In genomic region chr21:39670741-39671140, GRCh38 we compare ENCODE assay signal across 26 cellular contexts. TPM values are rescaled to one million over a fixed set of nuclear protein-coding genes. Genes with fewer than 3 reads are reported as not detected.
A peak's percentile ranks its signal among the peaks of the same experiment; 100 is the strongest.
DNase-seq lines count a peak whose midpoint lies in the region; ATAC-seq and TF ChIP-seq lines count a peak whose summit lies in the region.
"Had no signal": no experiment of that assay in that cellular context is flagged by ENCODE, and none has a peak within 500 bp of the region (broad histone marks: within the 10 kb centered on the region; RNA-seq: fewer than 3 reads in every experiment).

No MANE protein-coding gene starts in this region.

- no peaks in the 10 kb centered on the region for H3K36me3 Mint-ChIP-seq in mesothelial cell of epicardium

- no peak overlapping the region for H3K27ac ChIP-seq in right cardiac atrium (ENCODE audit: low read length)
- H3K27ac ChIP-seq: coronary artery, RWPE1, spleen had no signal

- peaks cover 46% of the 10 kb centered on the region for H3K4me1 Mint-ChIP-seq in mesothelial cell of epicardium
- H3K4me1 Mint-ChIP-seq: activated naive CD8-positive, alpha-beta T cell treated with anti-CD3 and anti-CD28 coated beads, Interleukin-2, amount 50 U/mL, for 24 hours had no signal

- WGBS in right cardiac atrium: 83% methylated on average over 2 of the region's 2 CpGs

- H3K27me3 ChIP-seq in right cardiac atrium (ENCODE audit: control insufficient read depth, insufficient read depth): no peaks in the 10 kb centered on the region
- H3K27me3 ChIP-seq: breast epithelium, thyroid gland had no signal

- H3K4me1 ChIP-seq in right cardiac atrium (ENCODE audit: control insufficient read depth, insufficient read depth, low read length): no peaks in the 10 kb centered on the region
- H3K4me1 ChIP-seq: breast epithelium, spleen had no signal

- no peaks in the 10 kb centered on the region for H3K27me3 Mint-ChIP-seq in mesothelial cell of epicardium (ENCODE audit: low read depth)
- H3K27me3 Mint-ChIP-seq: activated naive CD8-positive, alpha-beta T cell treated with anti-CD3 and anti-CD28 coated beads, Interleukin-2, amount 50 U/mL, for 24 hours had no signal

- no peak for TF ChIP-seq CTCF in mesothelial cell of epicardium (IDR thresholded peaks at IDR 0.05; ENCODE audit: unreplicated experiment)

- no peak overlapping the region for H3K4me3 ChIP-seq in right cardiac atrium (ENCODE audit: low read length)
- H3K4me3 ChIP-seq: breast epithelium, coronary artery, lung, spleen, thyroid gland had no signal

- intact Hi-C loops in right cardiac atrium (cut with DNase I): no loop called here

- peak overlapping the region; percentile 27 for H3K27ac Mint-ChIP-seq in mesothelial cell of epicardium
- H3K27ac Mint-ChIP-seq: activated naive CD8-positive, alpha-beta T cell treated with anti-CD3 and anti-CD28 coated beads, Interleukin-2, amount 50 U/mL, for 24 hours had no signal

- DNase-seq in DMS 273 treated with DMSO at 0.1 percent for 48 hours (lab: John Stamatoyannopoulos, UW): peak; percentile 17
- peak; percentile 86 for DNase-seq in NCI-H1694 treated with DMSO at 0.1 percent for 48 hours (lab: John Stamatoyannopoulos, UW)
- DNase-seq in NCI-H748 treated with DMSO at 0.1 percent for 48 hours (lab: John Stamatoyannopoulos, UW): peak; percentile 58
- no peak for DNase-seq in mesothelial cell of epicardium (ENCODE audit: low spot score in 2 of 2, unreplicated experiment in 2 of 2)
- DNase-seq in Kasumi-1 (lab: John Stamatoyannopoulos, UW): no peak
- DNase-seq in right cardiac atrium: no peak
- DNase-seq: activated CD4-positive, alpha-beta T cell treated with anti-CD3 and anti-CD28 coated beads, Interleukin-2, amount 50 U/mL, for 48 hours; activated effector memory CD4-positive, alpha-beta T cell treated with anti-CD3 and anti-CD28 coated beads, Interleukin-2, amount 50 U/mL, for 16 hours; activated naive CD8-positive, alpha-beta T cell treated with anti-CD3 and anti-CD28 coated beads, Interleukin-2, amount 50 U/mL, for 24 hours; DMS79; NCI-H226; occipital lobe; stimulated activated CD4-positive, alpha-beta T cell treated with anti-CD3 and anti-CD28 coated beads, Interleukin-4, amount 100 ng/mL, for 1 hour; stimulated activated naive CD8-positive, alpha-beta T cell treated with anti-CD3 and anti-CD28 coated beads, Interleukin-15, Interleukin-2, amounts not matched to agents 100 U/mL and 50 U/mL, for 24 hours; T1000 had no signal

- no peak overlapping the region for H3K4me3 Mint-ChIP-seq in mesothelial cell of epicardium
- H3K4me3 Mint-ChIP-seq: activated naive CD8-positive, alpha-beta T cell treated with anti-CD3 and anti-CD28 coated beads, Interleukin-2, amount 50 U/mL, for 24 hours; WTC11 had no signal

- ATAC-seq in GM18907 (IDR thresholded peaks at IDR 0.05; ENCODE audit: unreplicated experiment): no peak
- ATAC-seq in GM21619 (IDR thresholded peaks at IDR 0.05; ENCODE audit: unreplicated experiment): no peak
- no peak for ATAC-seq in right cardiac atrium
- ATAC-seq: activated naive CD8-positive, alpha-beta T cell treated with anti-CD3 and anti-CD28 coated beads, Interleukin-2, amount 50 U/mL, for 24 hours; SK-N-SH treated with all-trans-retinoic acid at 6 μM for 48 hours; stimulated activated naive CD8-positive, alpha-beta T cell treated with anti-CD3 and anti-CD28 coated beads, Interleukin-15, Interleukin-2, amounts not matched to agents 100 U/mL and 50 U/mL, for 24 hours; WTC11 had no signal

- no peaks in the 10 kb centered on the region for H3K9me3 ChIP-seq in right cardiac atrium (ENCODE audit: control insufficient read depth, low read length)
- H3K9me3 ChIP-seq: breast epithelium, spleen, thyroid gland had no signal

- peaks cover 3% of the 10 kb centered on the region for H3K9me3 Mint-ChIP-seq in mesothelial cell of epicardium
- H3K9me3 Mint-ChIP-seq: activated naive CD8-positive, alpha-beta T cell treated with anti-CD3 and anti-CD28 coated beads, Interleukin-2, amount 50 U/mL, for 24 hours; WTC11 had no signal

RNA-seq across cellular contexts. Expression of gene B3GALT5, which starts 58.0 kb away (rescaled TPM):
- total RNA-seq in mesothelial cell of epicardium: 6.4 to 6.9 TPM (median 6.8 TPM) in 3 replicates
- total RNA-seq in right cardiac atrium: under 1 TPM; 0.03 to 0.25 (median 0.07) TPM
- 0.16 TPM for polyA plus RNA-seq in right cardiac atrium
- polyA plus RNA-seq: keratinocyte had no signal

Comparison
In these comparisons a context has a peak if more than half of its experiments do, and no peak if none do; other contexts are left out.
1. DNase-seq: peak in DMS 273 treated with DMSO at 0.1 percent for 48 hours (single experiment), NCI-H1694 treated with DMSO at 0.1 percent for 48 hours (single experiment) and NCI-H748 treated with DMSO at 0.1 percent for 48 hours (single experiment); none in mesothelial cell of epicardium (0 of 2), Kasumi-1 (0 of 2) and right cardiac atrium (0 of 3).